8 cellular contexts compared by ENCODE assay signal in genomic region chr6:43426928-43427405, GRCh38. TPM values are rescaled to one million over a fixed set of nuclear protein-coding genes. Genes with fewer than 3 reads are reported as not detected.
DNase-seq lines count a peak whose midpoint lies in the region; ATAC-seq and TF ChIP-seq lines count a peak whose summit lies in the region.

No MANE protein-coding gene starts in this region.

- CTCF ChIA-PET in GM10248 (lab: Yijun Ruan, JAX): interaction anchor here (0.8 to 2.8 kb wide), 10 partner anchors 10 to 80 kb away, joined by 3 to 12 read pairs (median 4); no protein-coding TSS in a partner anchor

- ATAC-seq in heart right ventricle (peak in 2 of 8 donors; percentile 21 to 38), Right ventricle myocardium inferior (no peak)

- no peak for TF ChIP-seq CTCF in heart right ventricle (IDR thresholded peaks at IDR 0.05)
- no peak for TF ChIP-seq CTCF in brain microvascular endothelial cell (IDR thresholded peaks at IDR 0.05; ENCODE audit: low read depth, low read length, missing control alignments)
- TF ChIP-seq CTCF in GM10248 (IDR thresholded peaks at IDR 0.05; ENCODE audit: control extremely low read depth, extremely low read depth, low read depth, missing control alignments): no peak
- TF ChIP-seq CTCF in GM20000 (IDR thresholded peaks at IDR 0.05; ENCODE audit: extremely low read depth, missing control alignments): no peak

- DNase-seq in heart right ventricle (no peak), Right ventricle myocardium inferior (ENCODE audit: missing footprints) (no peak), brain microvascular endothelial cell (no peak), GM10248 (ENCODE audit: extremely low spot score) (no peak), ACHN (no peak), globus pallidus (ENCODE audit: low spot score) (no peak), GM20000 (ENCODE audit: low spot score) (no peak)

- H3K9me3 ChIP-seq in heart right ventricle (peaks cover 0 to 7% (median 0%) of the 10 kb centered on the region in 11 donors), mesodermal cell (ENCODE audit: control insufficient read depth, low read length) (peaks cover 4% of the 10 kb centered on the region)

- in situ Hi-C loops in brain microvascular endothelial cell (cut with HindIII; ENCODE audit: low pct_ligation_motif_present, low sequenced_read_pairs): no loop called here
- in situ Hi-C loops in ACHN (cut with HindIII; ENCODE audit: low pct_ligation_motif_present, low pct_unique_long_range_greater_than_20kb, low sequenced_read_pairs): no loop called here

- peak overlapping the region; percentile 63 to 85 (median 77) for H3K4me3 ChIP-seq in heart right ventricle
- peak overlapping the region; percentile 98 for H3K4me3 ChIP-seq in brain microvascular endothelial cell (ENCODE audit: low read depth, low read length)
- peak overlapping the region; percentile 79 for H3K4me3 ChIP-seq in mesodermal cell (ENCODE audit: extremely low read depth, insufficient read depth, low read length, poor library complexity, severe bottlenecking)

- H3K4me1 ChIP-seq in heart right ventricle (peaks cover 5 to 26% (median 17%) of the 10 kb centered on the region in 9 donors), mesodermal cell (ENCODE audit: control insufficient read depth, insufficient read depth, low read length, poor library complexity, severe bottlenecking) (peaks cover 3% of the 10 kb centered on the region)

- H3K36me3 ChIP-seq in heart right ventricle (peaks cover 0 to 13% (median 0%) of the 10 kb centered on the region in 9 donors), brain microvascular endothelial cell (replicated peaks) (peaks cover 2% of the 10 kb centered on the region), mesodermal cell (ENCODE audit: control insufficient read depth, insufficient read depth, low read length) (peaks cover 11% of the 10 kb centered on the region)

- H3K27ac ChIP-seq in heart right ventricle: peak overlapping the region; percentile 53 to 93 (median 88)
- H3K27ac ChIP-seq in brain microvascular endothelial cell: peak overlapping the region; percentile 75
- peak overlapping the region; percentile 80 for H3K27ac ChIP-seq in mesodermal cell (ENCODE audit: low read depth, low read length, severe bottlenecking)

- 30 to 36% methylated on average over 23 of the region's 23 CpGs for WGBS in heart right ventricle, 2 donors
- WGBS in mesodermal cell (ENCODE audit: insufficient coverage in 2 of 2), 2 experiments: 73 to 78% methylated on average over 12 to 22 of the region's 23 CpGs

- POLR2A ChIA-PET in GM10248 (lab: Yijun Ruan, JAX): interaction anchor here (0.7 to 1.0 kb wide), 2 partner anchors 43 to 88 kb away, joined by 3 to 5 read pairs; no protein-coding TSS in a partner anchor

- H3K27me3 ChIP-seq in heart right ventricle (no peaks in the 10 kb centered on the region), brain microvascular endothelial cell (replicated peaks) (no peaks in the 10 kb centered on the region)

- intact Hi-C loops in heart right ventricle (cut with DNase I): loop anchor here in 3 of 10 donors (2.0 to 5.0 kb wide), 2 partner anchors 58 to 60 kb away; partner anchors contain the start of gene ZNF318 (in 3 of the 3)
- intact Hi-C loops in Right ventricle myocardium inferior (cut with DNase I): loop anchor here (2.0 to 5.0 kb wide), 2 partner anchors 58 to 255 kb away; partner anchors contain the start of genes SRF and ZNF318

RNA-seq across cellular contexts. Expression of gene ABCC10, which starts 0.4 kb away (rescaled TPM):
- 10 to 100 TPM in 7 of 10 donors, 1 to 10 TPM in 3; 7.8 to 16.8 (median 10.9) TPM for total RNA-seq in heart right ventricle
- 10 to 100 TPM in 1 of 2 donors, 1 to 10 TPM in 1; 7.1 to 44.3 TPM for polyA plus RNA-seq in heart right ventricle
- 14.8 TPM for total RNA-seq in Right ventricle myocardium inferior
- polyA plus RNA-seq in mesodermal cell (2013, experiment 1 of 2): 22.1 TPM
- polyA plus RNA-seq in mesodermal cell (2013, experiment 2 of 2): 21.4 TPM

RNA-seq across cellular contexts. Expression of gene DLK2, which starts 28.4 kb away (rescaled TPM):
- total RNA-seq in heart right ventricle: 1 to 10 TPM in 6 of 10 donors, under 1 TPM in 3, not detected in 1; 0.28 to 5.1 (median 1.2) TPM
- polyA plus RNA-seq in heart right ventricle: 1 to 10 TPM; 1.8 to 4.5 TPM
- total RNA-seq in Right ventricle myocardium inferior: 1.9 TPM
- 1.0 TPM for polyA plus RNA-seq in mesodermal cell (2013, experiment 1 of 2)
- 1.1 TPM for polyA plus RNA-seq in mesodermal cell (2013, experiment 2 of 2)

RNA-seq across cellular contexts. Expression of gene TJAP1, which starts 50.4 kb away (rescaled TPM):
- total RNA-seq in heart right ventricle (10 to 100 TPM; 14.7 to 29.3 (median 19.6) TPM), Right ventricle myocardium inferior (17.4 TPM)
- 10 to 100 TPM; 13.0 to 29.7 TPM for polyA plus RNA-seq in heart right ventricle
- polyA plus RNA-seq in mesodermal cell (2013, experiment 1 of 2): 28.3 TPM
- polyA plus RNA-seq in mesodermal cell (2013, experiment 2 of 2): 20.2 TPM

RNA-seq across cellular contexts. Expression of gene ZNF318, which starts 57.5 kb away (rescaled TPM):
- total RNA-seq in heart right ventricle (10 to 100 TPM in 9 of 10 donors, 1 to 10 TPM in 1; 9.3 to 20.4 (median 14.0) TPM), Right ventricle myocardium inferior (11.3 TPM)
- 10 to 100 TPM in 1 of 2 donors, 1 to 10 TPM in 1; 3.4 to 13.8 TPM for polyA plus RNA-seq in heart right ventricle
- polyA plus RNA-seq in mesodermal cell (2013, experiment 1 of 2): 24.1 TPM
- 22.7 TPM for polyA plus RNA-seq in mesodermal cell (2013, experiment 2 of 2)
